ENCODE assay signal across 8 cellular contexts in genomic region chr11:82775736-82776346, GRCh38. TPM values are rescaled to one million over a fixed set of nuclear protein-coding genes. Genes with fewer than 3 reads are reported as not detected.
DNase-seq lines count a peak whose midpoint lies in the region; ATAC-seq lines count a peak whose summit lies in the region.

No MANE protein-coding gene starts in this region.

- H3K27ac Mint-ChIP-seq in activated naive CD8-positive, alpha-beta T cell treated with anti-CD3 and anti-CD28 coated beads for 36 hours = no peak overlapping the region

- ATAC-seq in GM19043 (IDR thresholded peaks at IDR 0.05; ENCODE audit: low read depth, unreplicated experiment) (peak; percentile 99), HG03066 (IDR thresholded peaks at IDR 0.05; ENCODE audit: low read depth, unreplicated experiment) (peak; percentile 85), left lobe of liver (peak; percentile 82)

- peaks cover 13% of the 10 kb centered on the region for H3K9me3 Mint-ChIP-seq in activated naive CD8-positive, alpha-beta T cell treated with anti-CD3 and anti-CD28 coated beads for 36 hours

- H3K36me3 Mint-ChIP-seq in activated naive CD8-positive, alpha-beta T cell treated with anti-CD3 and anti-CD28 coated beads for 36 hours = peaks cover 1% of the 10 kb centered on the region

- no peaks in the 10 kb centered on the region for H3K4me1 Mint-ChIP-seq in activated naive CD8-positive, alpha-beta T cell treated with anti-CD3 and anti-CD28 coated beads for 36 hours

- peaks cover 8% of the 10 kb centered on the region for H3K27me3 Mint-ChIP-seq in activated naive CD8-positive, alpha-beta T cell treated with anti-CD3 and anti-CD28 coated beads for 36 hours

- H3K4me3 Mint-ChIP-seq in activated naive CD8-positive, alpha-beta T cell treated with anti-CD3 and anti-CD28 coated beads for 36 hours = no peak overlapping the region

- DNase-seq in D341Med (ENCODE audit: low spot score) (peak; percentile 43), NCI-H82 treated with DMSO at 0.1 percent for 48 hours (lab: John Stamatoyannopoulos, UW; ENCODE audit: unreplicated experiment) (peak; percentile 1), left lobe of liver (ENCODE audit: low spot score) (no peak), kidney glomerular epithelial cell (lab: John Stamatoyannopoulos, UW) (no peak), inferior parietal cortex (ENCODE audit: extremely low spot score) (no peak)
- peak; percentile 19 for DNase-seq in activated naive CD8-positive, alpha-beta T cell treated with anti-CD3 and anti-CD28 coated beads for 36 hours

RNA-seq across cellular contexts. Expression of gene FAM181B, which starts 42.2 kb away (rescaled TPM):
- not detected for total RNA-seq in activated naive CD8-positive, alpha-beta T cell treated with anti-CD3 and anti-CD28 coated beads for 36 hours
- not detected for total RNA-seq in left lobe of liver

Comparison
In these comparisons a context has a peak if more than half of its experiments do, and no peak if none do; other contexts are left out.
1. DNase-seq: peak in D341Med (single experiment), NCI-H82 treated with DMSO at 0.1 percent for 48 hours (single experiment) and activated naive CD8-positive, alpha-beta T cell treated with anti-CD3 and anti-CD28 coated beads for 36 hours (single experiment); none in left lobe of liver (single experiment), kidney glomerular epithelial cell (single experiment) and inferior parietal cortex (single experiment).
2. Peak in every context shown above with its lines, with median percentiles within 50 percentile points of each other: ATAC-seq.